In the genomic region with DNA sequence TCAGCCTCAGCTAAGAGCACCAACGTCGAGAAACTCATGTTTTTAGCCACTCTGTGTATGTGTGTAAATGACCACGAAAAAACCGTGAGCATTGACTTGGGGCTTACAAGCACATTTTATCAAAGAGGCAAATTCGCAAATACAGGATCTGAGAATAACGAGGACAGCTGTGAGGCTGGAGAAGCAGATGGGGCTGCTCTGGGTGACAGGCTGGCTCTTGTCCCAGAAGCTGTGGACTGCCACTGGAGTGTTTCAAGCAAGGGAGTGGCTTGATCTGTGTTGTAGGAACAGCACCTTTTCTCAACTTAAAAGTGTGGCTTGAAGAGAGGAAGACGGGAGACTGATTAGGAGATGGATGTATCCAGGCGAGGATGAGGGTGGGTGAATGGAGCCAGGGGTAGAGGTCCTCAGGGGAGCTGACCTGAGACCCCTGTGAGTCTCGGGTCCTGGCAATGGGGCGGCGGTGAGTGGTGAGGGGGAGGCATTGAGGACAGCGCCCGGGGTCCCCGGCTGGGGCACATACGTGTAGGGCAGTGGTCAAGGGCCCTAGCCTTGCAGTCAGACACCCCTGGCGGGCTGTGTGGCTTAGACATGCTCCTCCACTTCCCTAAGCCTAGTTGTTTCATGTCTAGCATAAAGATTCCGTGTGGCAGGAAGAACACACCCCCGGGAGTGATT, we compare ENCODE assay signal across 8 cellular contexts.
DNase-seq lines count a peak whose midpoint lies in the region; ATAC-seq and TF ChIP-seq lines count a peak whose summit lies in the region.
"Not testable (repeated sequence)": the region's sequence is repeated elsewhere in the genome, so short reads cannot be mapped to it uniquely, and the experiment has no call there.

No MANE protein-coding gene starts in this region.

- H3K27me3 ChIP-seq in adipocyte (replicated peaks; ENCODE audit: control insufficient read depth, insufficient read depth, low read length); fibroblast of lung (ENCODE audit: control insufficient read depth, insufficient read depth, low read length); sigmoid colon; vagina: not testable (repeated sequence)

- H2AFZ ChIP-seq in fibroblast of lung (ENCODE audit: low read length) = peak overlapping the region; percentile 41

- H3K4me2 ChIP-seq in fibroblast of lung (ENCODE audit: extremely low read depth, insufficient read depth, low read length) = not testable (repeated sequence)

- not testable (repeated sequence) for H3K36me3 ChIP-seq in adipocyte (ENCODE audit: control insufficient read depth, insufficient read depth, low read length, severe bottlenecking); fibroblast of lung (ENCODE audit: control insufficient read depth, insufficient read depth, low read length); sigmoid colon; vagina

- H3K4me3 ChIP-seq in adipocyte (ENCODE audit: low read length); fibroblast of lung (replicated peaks in 1 of 4; ENCODE audit: control extremely low read depth in 1 of 4, insufficient read depth in 1 of 4, low read depth in 3 of 4, low read length in 4 of 4); sigmoid colon; vagina: not testable (repeated sequence)

- H3K4me1 ChIP-seq in adipocyte (ENCODE audit: control insufficient read depth, insufficient read depth, low read length) = peaks cover 33% of the 10 kb centered on the region
- not testable (repeated sequence) for H3K4me1 ChIP-seq in fibroblast of lung (ENCODE audit: control insufficient read depth, extremely low read depth, insufficient read depth, low read length); vagina
- H3K4me1 ChIP-seq in sigmoid colon = peaks cover 0 to 25% (median 15%) of the 10 kb centered on the region in 4 donors

- not testable (repeated sequence) for TF ChIP-seq POLR2A in sigmoid colon (IDR thresholded peaks at IDR 0.05); vagina (IDR thresholded peaks at IDR 0.05)

- TF ChIP-seq EP300 in sigmoid colon (IDR thresholded peaks at IDR 0.05) = not testable (repeated sequence)

- not testable (repeated sequence) for TF ChIP-seq CTCF in fibroblast of lung (conservative IDR thresholded peaks at IDR 0.05 in 1 of 2, IDR thresholded peaks at IDR 0.05 in 1 of 2; ENCODE audit: low read depth in 1 of 2, low read length in 2 of 2); sigmoid colon (IDR thresholded peaks at IDR 0.05); vagina (IDR thresholded peaks at IDR 0.05)

- peak overlapping the region; percentile 75 for H3K9ac ChIP-seq in adipocyte (ENCODE audit: low read length)
- H3K9ac ChIP-seq in fibroblast of lung (ENCODE audit: insufficient read depth, low read length) = not testable (repeated sequence)

- WGBS in sigmoid colon, 2 donors = 73 to 76% methylated on average over 18 of the region's 18 CpGs

- peak; percentile 92 for ATAC-seq in left ventricle myocardium superior

- not testable (repeated sequence) for H3K79me2 ChIP-seq in fibroblast of lung (ENCODE audit: control insufficient read depth, insufficient read depth, low read length)

- intact Hi-C loops in left ventricle myocardium superior (cut with micrococcal nuclease); sigmoid colon (cut with DNase I); vagina (cut with DNase I): not testable (repeated sequence)

- not testable (repeated sequence) for H3K9me3 ChIP-seq in adipocyte (ENCODE audit: control insufficient read depth, low read length); fibroblast of lung (ENCODE audit: control insufficient read depth, insufficient read depth, low read depth, low read length); sigmoid colon; vagina

- H4K20me1 ChIP-seq in fibroblast of lung (ENCODE audit: control insufficient read depth, extremely low read depth, insufficient read depth, low read length) = not testable (repeated sequence)

- DNase-seq in LHCN-M2 (ENCODE audit: low read depth) = peak; percentile 35
- DNase-seq in NCI-H524 (lab: John Stamatoyannopoulos, UW) = peak; percentile 47 to 84
- DNase-seq in adipocyte (ENCODE audit: low read depth); vagina (ENCODE audit: extremely low spot score in 2 of 2): not testable (repeated sequence)
- peak in 1 of 2 donors; percentile 71 for DNase-seq in fibroblast of lung (ENCODE audit: low read depth in 2 of 2)
- DNase-seq in left ventricle myocardium superior = peak; percentile 86
- peak; percentile 41 for DNase-seq in mucosa of gallbladder (ENCODE audit: low spot score)
- peak; percentile 86 for DNase-seq in sigmoid colon

- not testable (repeated sequence) for H3K27ac ChIP-seq in fibroblast of lung (ENCODE audit: insufficient read depth, low read length)
- H3K27ac ChIP-seq in sigmoid colon (peak overlapping the region; percentile 43 to 71 (median 46)), vagina (peak overlapping the region; percentile 33)
